2 cellular contexts compared by ENCODE assay signal in genomic region chr2:161121622-161122021, GRCh38.
TF ChIP-seq lines count a peak whose summit lies in the region.

No MANE protein-coding gene starts in this region.

TF ChIP-seq in HCT116, 20 proteins besides CTCF, POLR2A, EP300 and RAD21:
- TF ChIP-seq CBX3 (IDR thresholded peaks at IDR 0.05; ENCODE audit: low read depth): no peak
- TF ChIP-seq REST (IDR thresholded peaks at IDR 0.05; ENCODE audit: low read depth): no peak
- no peak for TF ChIP-seq YY1 (IDR thresholded peaks at IDR 0.05; ENCODE audit: extremely low read depth, insufficient replicate concordance, low read depth, low read length)
- no peak for TF ChIP-seq SIN3A (IDR thresholded peaks at IDR 0.05; ENCODE audit: low read depth)

TF ChIP-seq in endothelial cell of umbilical vein, 7 proteins besides CTCF, POLR2A, EP300 and RAD21:
- TF ChIP-seq JUN (IDR thresholded peaks at IDR 0.05; ENCODE audit: borderline replicate concordance, insufficient read depth, insufficient read length, low read depth) (no peak), EZH2 (IDR thresholded peaks at IDR 0.05; ENCODE audit: borderline replicate concordance, low read depth, low read length, severe bottlenecking) (no peak), GATA2 (IDR thresholded peaks at IDR 0.05; ENCODE audit: insufficient read depth, insufficient read length, low read depth, low read length) (no peak), MYC (IDR thresholded peaks at IDR 0.05; ENCODE audit: low read depth, low read length) (no peak), POLR2AphosphoS5 (IDR thresholded peaks at IDR 0.05; ENCODE audit: insufficient read depth, low read depth, low read length) (no peak), MAX (IDR thresholded peaks at IDR 0.05; ENCODE audit: insufficient read depth, insufficient read length) (no peak), FOS (IDR thresholded peaks at IDR 0.05; ENCODE audit: borderline replicate concordance, insufficient read depth, low read length) (no peak)
